Comparison of ENCODE assay signal across 28 cellular contexts in genomic region chr2:127138281-127138680, GRCh38.
"Had no signal": no experiment of that assay in that cellular context is flagged by ENCODE, and none has a peak within 500 bp of the region (broad histone marks: within the 10 kb centered on the region; RNA-seq: fewer than 3 reads in every experiment).

No MANE protein-coding gene starts in this region.

- H3K4me1 Mint-ChIP-seq: activated CD4-positive, alpha-beta T cell treated with anti-CD3 and anti-CD28 coated beads for 36 hours; activated CD4-positive, alpha-beta T cell treated with anti-CD3 and anti-CD28 coated beads, Interleukin-2, amount 10 ng/mL, durations not matched to agents 24 days and 14 days; activated naive CD4-positive, alpha-beta T cell treated with anti-CD3 and anti-CD28 coated beads, Interleukin-2, amount 50 U/mL, for 24 hours; activated naive CD8-positive, alpha-beta T cell treated with anti-CD3 and anti-CD28 coated beads for 36 hours; activated T-helper 17 cell treated with anti-CD3 and anti-CD28 coated beads, Interleukin-2, amount 50 U/mL, for 72 hours had no signal

- H3K9me3 Mint-ChIP-seq: activated CD4-positive, alpha-beta memory T cell treated with anti-CD3 and anti-CD28 coated beads for 36 hours; activated CD4-positive, alpha-beta T cell treated with anti-CD3 and anti-CD28 coated beads, Interleukin-2, amount 10 ng/mL, durations not matched to agents 24 days and 14 days; activated naive CD4-positive, alpha-beta T cell treated with anti-CD3 and anti-CD28 coated beads for 36 hours; activated naive CD4-positive, alpha-beta T cell treated with anti-CD3 and anti-CD28 coated beads, Interleukin-2, amount 50 U/mL, for 24 hours; activated naive CD8-positive, alpha-beta T cell treated with anti-CD3 and anti-CD28 coated beads for 36 hours; activated naive CD8-positive, alpha-beta T cell treated with anti-CD3 and anti-CD28 coated beads, Interleukin-2, amount 50 U/mL, for 24 hours; activated T-cell treated with anti-CD3 and anti-CD28 coated beads, Interleukin-2, amount 50 U/mL, for 4 hours; activated T-helper 17 cell treated with anti-CD3 and anti-CD28 coated beads, Interleukin-2, amount 50 U/mL, for 72 hours; effector memory CD8-positive, alpha-beta T cell had no signal

- ATAC-seq: activated CD4-positive, alpha-beta T cell treated with anti-CD3 and anti-CD28 coated beads for 36 hours; activated CD8-positive, alpha-beta T cell treated with anti-CD3 and anti-CD28 coated beads, Interleukin-2, amount 10 ng/mL, durations not matched to agents 7 days and 5 days; activated naive CD8-positive, alpha-beta T cell treated with anti-CD3 and anti-CD28 coated beads, Interleukin-2, amount 50 U/mL, for 24 hours; activated T-cell treated with anti-CD3 and anti-CD28 coated beads, Interleukin-2, amount 50 U/mL, for 4 hours; activated T-helper 17 cell treated with anti-CD3 and anti-CD28 coated beads, Interleukin-2, amount 50 U/mL, for 72 hours; body of pancreas; effector memory CD8-positive, alpha-beta T cell; foreskin keratinocyte; gastrocnemius medialis had no signal

- H3K36me3 ChIP-seq: adrenal gland, esophagus muscularis mucosa, gastrocnemius medialis had no signal

- H3K27me3 Mint-ChIP-seq: activated CD4-positive, alpha-beta T cell treated with anti-CD3 and anti-CD28 coated beads for 36 hours; activated naive CD8-positive, alpha-beta T cell treated with anti-CD3 and anti-CD28 coated beads for 36 hours; activated naive CD8-positive, alpha-beta T cell treated with anti-CD3 and anti-CD28 coated beads, Interleukin-2, amount 50 U/mL, for 24 hours; activated T-helper 17 cell treated with anti-CD3 and anti-CD28 coated beads, Interleukin-2, amount 50 U/mL, for 72 hours had no signal

- H3K9me3 ChIP-seq: adrenal gland, body of pancreas, esophagus muscularis mucosa, gastrocnemius medialis had no signal

- H3K4me1 ChIP-seq: body of pancreas had no signal

- DNase-seq: activated CD4-positive, alpha-beta memory T cell treated with anti-CD3 and anti-CD28 coated beads for 36 hours; activated CD4-positive, alpha-beta T cell treated with anti-CD3 and anti-CD28 coated beads for 36 hours; activated CD4-positive, alpha-beta T cell treated with anti-CD3 and anti-CD28 coated beads, Interleukin-2, amount 10 ng/mL, durations not matched to agents 24 days and 14 days; activated CD4-positive, CD25-positive, alpha-beta regulatory T cell; activated CD4-positive, CD25-positive, alpha-beta regulatory T cell treated with anti-CD3 and anti-CD28 coated beads, Interleukin-2, amount 50 U/mL, for 72 hours; activated effector memory CD4-positive, alpha-beta T cell treated with Interleukin-2 at 50 U/mL for 16 hours; activated gamma-delta T cell treated with Interleukin-2 at 50 U/mL for 16 hours; activated naive CD4-positive, alpha-beta T cell treated with anti-CD3 and anti-CD28 coated beads for 36 hours; activated naive CD8-positive, alpha-beta T cell treated with anti-CD3 and anti-CD28 coated beads for 36 hours; activated naive CD8-positive, alpha-beta T cell treated with anti-CD3 and anti-CD28 coated beads, Interleukin-2, amount 50 U/mL, for 24 hours; activated T-cell treated with anti-CD3 and anti-CD28 coated beads, Interleukin-2, amount 50 U/mL, for 4 hours; amygdala; aorta; body of pancreas; caudate nucleus; cortex of kidney; dermis blood vessel endothelial cell; effector CD4-positive, alpha-beta T cell; effector memory CD8-positive, alpha-beta T cell; erythroblast; foreskin keratinocyte; gastrocnemius medialis; T-helper 2 cell had no signal

- H3K4me3 ChIP-seq: adrenal gland, body of pancreas, esophagus muscularis mucosa, gastrocnemius medialis had no signal

- H3K27ac Mint-ChIP-seq: activated CD4-positive, alpha-beta memory T cell treated with anti-CD3 and anti-CD28 coated beads for 36 hours; activated CD4-positive, alpha-beta T cell treated with anti-CD3 and anti-CD28 coated beads for 36 hours; activated CD4-positive, alpha-beta T cell treated with anti-CD3 and anti-CD28 coated beads, Interleukin-2, amount 10 ng/mL, durations not matched to agents 24 days and 14 days; activated CD8-positive, alpha-beta T cell treated with anti-CD3 and anti-CD28 coated beads, Interleukin-2, amount 10 ng/mL, durations not matched to agents 7 days and 5 days; activated naive CD4-positive, alpha-beta T cell treated with anti-CD3 and anti-CD28 coated beads for 36 hours; activated naive CD4-positive, alpha-beta T cell treated with anti-CD3 and anti-CD28 coated beads, Interleukin-2, amount 50 U/mL, for 24 hours; activated naive CD8-positive, alpha-beta T cell treated with anti-CD3 and anti-CD28 coated beads for 36 hours; activated naive CD8-positive, alpha-beta T cell treated with anti-CD3 and anti-CD28 coated beads, Interleukin-2, amount 50 U/mL, for 24 hours; activated T-helper 17 cell treated with anti-CD3 and anti-CD28 coated beads, Interleukin-2, amount 50 U/mL, for 72 hours; effector memory CD8-positive, alpha-beta T cell had no signal

- H3K4me3 Mint-ChIP-seq: activated CD4-positive, alpha-beta memory T cell treated with anti-CD3 and anti-CD28 coated beads for 36 hours; activated CD4-positive, alpha-beta T cell treated with anti-CD3 and anti-CD28 coated beads for 36 hours; activated CD4-positive, alpha-beta T cell treated with anti-CD3 and anti-CD28 coated beads, Interleukin-2, amount 10 ng/mL, durations not matched to agents 24 days and 14 days; activated CD8-positive, alpha-beta T cell treated with anti-CD3 and anti-CD28 coated beads, Interleukin-2, amount 10 ng/mL, durations not matched to agents 7 days and 5 days; activated naive CD4-positive, alpha-beta T cell treated with anti-CD3 and anti-CD28 coated beads for 36 hours; activated naive CD4-positive, alpha-beta T cell treated with anti-CD3 and anti-CD28 coated beads, Interleukin-2, amount 50 U/mL, for 24 hours; activated naive CD8-positive, alpha-beta T cell treated with anti-CD3 and anti-CD28 coated beads for 36 hours; activated naive CD8-positive, alpha-beta T cell treated with anti-CD3 and anti-CD28 coated beads, Interleukin-2, amount 50 U/mL, for 24 hours; activated T-cell treated with anti-CD3 and anti-CD28 coated beads, Interleukin-2, amount 50 U/mL, for 4 hours; activated T-helper 17 cell treated with anti-CD3 and anti-CD28 coated beads, Interleukin-2, amount 50 U/mL, for 72 hours; effector memory CD8-positive, alpha-beta T cell had no signal

- H3K36me3 Mint-ChIP-seq: activated CD4-positive, alpha-beta memory T cell treated with anti-CD3 and anti-CD28 coated beads for 36 hours; activated naive CD4-positive, alpha-beta T cell treated with anti-CD3 and anti-CD28 coated beads, Interleukin-2, amount 50 U/mL, for 24 hours; activated naive CD8-positive, alpha-beta T cell treated with anti-CD3 and anti-CD28 coated beads for 36 hours had no signal

- H3K27ac ChIP-seq: adrenal gland, body of pancreas, esophagus muscularis mucosa, foreskin keratinocyte, gastrocnemius medialis had no signal

- H3K27me3 ChIP-seq: adrenal gland, body of pancreas, esophagus muscularis mucosa, foreskin keratinocyte, gastrocnemius medialis had no signal
